Comparison of ENCODE assay signal across 6 cellular contexts in the genomic region with DNA sequence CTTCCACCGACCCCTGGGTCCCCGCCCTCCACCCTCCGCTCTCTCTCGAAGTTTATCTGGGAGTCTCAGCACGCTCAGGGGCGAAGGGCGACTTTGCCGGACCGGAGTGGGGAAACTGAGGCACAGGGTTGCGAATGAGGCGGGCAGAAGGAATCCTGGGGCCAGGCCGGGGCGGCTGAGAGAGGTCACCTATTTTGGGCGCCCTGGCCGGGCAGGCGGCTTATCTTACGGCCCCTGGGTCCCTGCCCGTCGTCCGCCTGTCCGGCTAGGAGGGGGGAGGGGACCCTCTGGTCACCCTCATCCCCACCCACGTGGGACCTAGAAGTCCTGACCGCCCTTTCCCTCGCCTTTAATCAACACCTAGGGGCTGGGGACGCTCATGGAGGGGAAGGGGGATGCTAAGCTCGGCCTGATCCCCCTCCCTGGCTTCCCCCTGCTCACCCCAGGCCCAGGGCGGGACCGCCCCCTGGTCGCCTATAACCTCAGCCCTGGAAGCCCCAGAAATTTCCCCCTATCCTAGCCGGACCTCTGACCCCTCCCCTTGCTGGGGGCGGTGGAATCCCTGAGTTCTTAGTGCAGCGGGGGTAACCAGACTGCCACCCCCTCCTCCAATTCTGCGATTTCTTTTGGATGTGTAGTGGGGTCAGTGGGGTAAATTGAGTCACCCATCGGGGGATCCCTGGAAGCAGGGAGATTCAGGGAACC. TPM values are rescaled to one million over a fixed set of nuclear protein-coding genes. Genes with fewer than 3 reads are reported as not detected.
A peak's percentile ranks its signal among the peaks of the same experiment; 100 is the strongest.
DNase-seq lines count a peak whose midpoint lies in the region; ATAC-seq and TF ChIP-seq lines count a peak whose summit lies in the region.

No MANE protein-coding gene starts in this region.

- no peak overlapping the region for H3K27ac ChIP-seq in endodermal cell (ENCODE audit: low read depth, low read length)
- H3K27ac ChIP-seq in gastrocnemius medialis = peak overlapping the region; percentile 96 to 100 (median 98)

- peak overlapping the region; percentile 86 for H3K27ac Mint-ChIP-seq in endodermal cell

- H3K4me1 ChIP-seq in endodermal cell (ENCODE audit: control insufficient read depth, insufficient read depth, low read length) (peaks cover 3% of the 10 kb centered on the region), gastrocnemius medialis (peaks cover 60 to 71% of the 10 kb centered on the region in 2 donors)

- WGBS in endodermal cell (ENCODE audit: insufficient coverage in 1 of 2, insufficient read length in 1 of 2), 2 experiments = 1% methylated on average over 32 of the region's 34 CpGs; no CpG with 5 or more reads in 1 of the 2 experiments

- H3K36me3 ChIP-seq in endodermal cell (ENCODE audit: control insufficient read depth, insufficient read depth, low read length) (peaks cover 40% of the 10 kb centered on the region), gastrocnemius medialis (peaks cover 0 to 21% of the 10 kb centered on the region in 2 donors)

- intact Hi-C loops in gastrocnemius medialis (cut with DNase I; ENCODE audit: low total_unique reads) = loop anchor here (1.0 to 10.0 kb wide), 6 partner anchors 123 to 885 kb away; partner anchors contain the start of genes NDUFA11, PET100, SLC25A23 and TNFSF9

- H3K9me3 ChIP-seq in endodermal cell (ENCODE audit: control insufficient read depth, low read length) = no peaks in the 10 kb centered on the region
- H3K9me3 ChIP-seq in gastrocnemius medialis = no peaks in the 10 kb centered on the region

- in situ Hi-C loops in gastrocnemius medialis (cut with MboI; ENCODE audit: low sequenced_read_pairs in 4 of 4) = loop anchor here in 2 of 4 donors (10.0 to 25.0 kb wide), 3 partner anchors 125 to 353 kb away; partner anchors contain the start of genes GTF2F1 (in 1 of the 2), PSPN (in 1 of the 2) and TUBB4A (in 1 of the 2)

- no peak for TF ChIP-seq POLR2A in NB4 (IDR thresholded peaks at IDR 0.05; ENCODE audit: extremely low read depth, insufficient read length)
- peak; percentile 3 to 38 for TF ChIP-seq POLR2A in gastrocnemius medialis (IDR thresholded peaks at IDR 0.05)

- H3K4me3 ChIP-seq in AG09309 (ENCODE audit: control insufficient read depth, low read depth, low read length) (peak overlapping the region; percentile 69), NB4 (ENCODE audit: low read depth, low read length) (peak overlapping the region; percentile 51), endodermal cell (ENCODE audit: low read length) (peak overlapping the region; percentile 94), gastrocnemius medialis (peak overlapping the region; percentile 79 to 98 (median 88))

- DNase-seq in AG09309 (ENCODE audit: low read depth) (no peak), NB4 (ENCODE audit: low read depth) (peak; percentile 37), endodermal cell (peak; percentile 80), gastrocnemius medialis (peak; percentile 80 to 92)

- no peaks in the 10 kb centered on the region for H3K27me3 ChIP-seq in endodermal cell (ENCODE audit: control insufficient read depth, insufficient read depth, low read length, poor library complexity, severe bottlenecking)
- no peaks in the 10 kb centered on the region for H3K27me3 ChIP-seq in gastrocnemius medialis

- H3K4me3 Mint-ChIP-seq in endodermal cell = peak overlapping the region; percentile 90

- H3K27me3 Mint-ChIP-seq in endodermal cell (ENCODE audit: insufficient read depth) = no peaks in the 10 kb centered on the region

- TF ChIP-seq CTCF in AG09309 (IDR thresholded peaks at IDR 0.05; ENCODE audit: control insufficient read depth, insufficient read depth, low read depth, low read length, missing control alignments) = no peak
- TF ChIP-seq CTCF in NB4 (IDR thresholded peaks at IDR 0.05; ENCODE audit: low read depth, low read length) = no peak
- TF ChIP-seq CTCF in endodermal cell (conservative IDR thresholded peaks at IDR 0.05) = no peak
- no peak for TF ChIP-seq CTCF in gastrocnemius medialis (IDR thresholded peaks at IDR 0.05 in 4 of 5, conservative IDR thresholded peaks at IDR 0.05 in 1 of 5)

- peaks cover 52% of the 10 kb centered on the region for H3K4me1 Mint-ChIP-seq in endodermal cell

- no peaks in the 10 kb centered on the region for H3K9me3 Mint-ChIP-seq in endodermal cell

- peak overlapping the region; percentile 85 for H3K9ac ChIP-seq in endodermal cell (ENCODE audit: extremely low read depth, low read length, poor library complexity, severe bottlenecking)

- peaks cover 30% of the 10 kb centered on the region for H3K36me3 Mint-ChIP-seq in endodermal cell (ENCODE audit: low read depth)

- peak; percentile 23 to 26 for ATAC-seq in gastrocnemius medialis
- no peak for ATAC-seq in HG02840 (IDR thresholded peaks at IDR 0.05; ENCODE audit: low FRiP score, unreplicated experiment)
- no peak for ATAC-seq in HG02763 (IDR thresholded peaks at IDR 0.05; ENCODE audit: unreplicated experiment)

RNA-seq across cellular contexts. Expression of gene TRIP10, which starts 0.6 kb away (rescaled TPM):
- total RNA-seq in endodermal cell = 100 to 1,000 TPM; 111 to 116 TPM
- 61.0 TPM for polyA plus RNA-seq in endodermal cell (2013, experiment 1 of 2)
- 65.1 TPM for polyA plus RNA-seq in endodermal cell (2013, experiment 2 of 2)
- total RNA-seq in gastrocnemius medialis = 100 to 1,000 TPM; 130 to 237 (median 178) TPM

RNA-seq across cellular contexts. Expression of gene GPR108, which starts 2.7 kb away (rescaled TPM):
- total RNA-seq in endodermal cell (10 to 100 TPM; 61.4 to 67.2 TPM), gastrocnemius medialis (10 to 100 TPM; 22.6 to 40.3 (median 32.3) TPM)
- 36.8 TPM for polyA plus RNA-seq in endodermal cell (2013, experiment 1 of 2)
- polyA plus RNA-seq in endodermal cell (2013, experiment 2 of 2) = 36.6 TPM

RNA-seq across cellular contexts. Expression of gene C3, which starts 19.6 kb away (rescaled TPM):
- total RNA-seq in endodermal cell = 10 to 100 TPM; 13.7 to 23.5 TPM
- polyA plus RNA-seq in endodermal cell (2013, experiment 1 of 2) = 1.6 TPM
- polyA plus RNA-seq in endodermal cell (2013, experiment 2 of 2) = 1.8 TPM
- 100 to 1,000 TPM in 1 of 4 donors, 10 to 100 TPM in 3; 25.9 to 121 (median 70.6) TPM for total RNA-seq in gastrocnemius medialis

RNA-seq across cellular contexts. Expression of gene SH2D3A, which starts 27.2 kb away (rescaled TPM):
- 10 to 100 TPM; 10.7 to 16.4 TPM for total RNA-seq in endodermal cell
- 1.0 TPM for polyA plus RNA-seq in endodermal cell (2013, experiment 1 of 2)
- polyA plus RNA-seq in endodermal cell (2013, experiment 2 of 2) = 1.1 TPM
- total RNA-seq in gastrocnemius medialis = not detected

RNA-seq across cellular contexts. Expression of gene VAV1, which starts 32.5 kb away (rescaled TPM):
- not detected for total RNA-seq in endodermal cell
- not detected for polyA plus RNA-seq in endodermal cell (2013, experiment 1 of 2)
- not detected for polyA plus RNA-seq in endodermal cell (2013, experiment 2 of 2)
- total RNA-seq in gastrocnemius medialis = 1 to 10 TPM in 2 of 4 donors, under 1 TPM in 2; 0.63 to 1.8 (median 0.96) TPM

Comparison
In these comparisons a context has a peak if more than half of its experiments do, and no peak if none do; other contexts are left out.
1. ATAC-seq: peak in gastrocnemius medialis (2 of 2); none in HG02840 (single experiment) and HG02763 (single experiment).
2. Peak in every context shown above with its lines, with median percentiles within 50 percentile points of each other: H3K4me3 ChIP-seq.